Comparison of ENCODE assay signal across 8 cellular contexts in the genomic region with DNA sequence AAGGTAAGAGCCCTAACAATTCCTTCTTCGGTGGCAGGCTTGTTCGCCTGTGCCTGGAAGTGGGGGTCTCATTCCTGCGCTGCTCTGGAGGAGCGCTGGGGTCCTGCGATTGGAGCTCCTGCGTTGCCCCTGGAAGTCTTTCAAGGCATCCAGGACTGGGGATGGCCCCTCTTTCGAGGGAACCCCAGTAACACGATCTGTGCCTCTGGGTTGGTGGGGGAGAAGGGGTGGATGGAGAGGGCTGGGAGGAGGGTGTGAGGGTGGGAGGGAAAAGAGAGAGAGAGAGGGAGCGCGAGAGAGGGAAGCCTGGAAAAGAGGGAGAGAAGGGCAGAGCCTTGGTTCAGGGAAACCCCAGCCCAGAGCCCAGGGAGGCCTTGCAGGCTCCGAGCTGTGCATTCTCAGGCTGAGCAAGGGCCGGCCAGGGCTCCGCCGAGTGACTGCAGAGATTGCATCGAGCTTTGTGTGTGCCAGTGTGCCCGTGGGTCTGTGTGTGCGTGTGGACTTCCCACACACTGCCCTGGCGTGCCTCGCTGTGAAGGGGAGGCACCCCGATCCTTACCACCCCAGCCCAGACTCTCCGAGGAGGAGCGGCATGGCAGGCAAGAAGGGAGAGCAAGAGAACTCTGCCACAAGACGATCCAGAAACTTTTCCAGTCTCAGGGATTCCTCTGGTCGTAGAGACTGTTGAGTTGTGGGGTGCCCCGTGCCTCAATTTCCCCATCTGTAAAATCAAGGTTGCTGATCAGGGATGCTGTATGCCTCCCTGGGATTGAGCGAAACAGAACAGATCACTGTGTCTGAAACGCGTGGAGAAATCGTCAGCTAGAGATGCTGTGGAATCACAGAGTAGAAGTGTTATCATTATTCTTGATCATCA. TPM values are rescaled to one million over a fixed set of nuclear protein-coding genes. Genes with fewer than 3 reads are reported as not detected.
DNase-seq lines count a peak whose midpoint lies in the region; ATAC-seq and TF ChIP-seq lines count a peak whose summit lies in the region.

No MANE protein-coding gene starts in this region.

- no peak for ATAC-seq in GM18907 (IDR thresholded peaks at IDR 0.05; ENCODE audit: unreplicated experiment)
- no peak for ATAC-seq in GM21825 (IDR thresholded peaks at IDR 0.05; ENCODE audit: unreplicated experiment)

- CTCF ChIA-PET in HEK293T (lab: Yijun Ruan, JAX) = interaction anchor here (1.0 to 1.3 kb wide), 2 partner anchors 17 to 27 kb away, joined by 3 to 4 read pairs; no protein-coding TSS in a partner anchor

- POLR2A ChIA-PET in HEK293T (lab: Yijun Ruan, JAX) = interaction anchor here (1.0 to 4.8 kb wide), 9 partner anchors 10 to 129 kb away, joined by 3 to 92 read pairs (median 5); a partner anchor contains a TSS

- DNase-seq in AG20443 (ENCODE audit: low spot score) = peak; percentile 55
- DNase-seq in HEK293T (ENCODE audit: extremely low spot score) = peak; percentile 50
- peak; percentile 47 for DNase-seq in activated T-cell treated with anti-CD3 and anti-CD28 coated beads, Interleukin-2, amount 50 U/mL, for 1 hour
- peak; percentile 74 for DNase-seq in globus pallidus (ENCODE audit: low spot score)
- peak; percentile 58 for DNase-seq in occipital lobe (lab: John Stamatoyannopoulos, UW)
- no peak for DNase-seq in T1000 (lab: John Stamatoyannopoulos, UW)

TF ChIP-seq in HEK293T, 16 proteins besides CTCF, POLR2A, EP300 and RAD21:
- TF ChIP-seq L3MBTL2 (conservative IDR thresholded peaks at IDR 0.05) (peak; percentile 9; the same call in 1 of the 2 replicates), ARNT (IDR thresholded peaks at IDR 0.05) (no peak)

RNA-seq across cellular contexts. Expression of a gene that starts 0.6 kb away (rescaled TPM):
- total RNA-seq in occipital lobe = 14.7 TPM
